In the genomic region with DNA sequence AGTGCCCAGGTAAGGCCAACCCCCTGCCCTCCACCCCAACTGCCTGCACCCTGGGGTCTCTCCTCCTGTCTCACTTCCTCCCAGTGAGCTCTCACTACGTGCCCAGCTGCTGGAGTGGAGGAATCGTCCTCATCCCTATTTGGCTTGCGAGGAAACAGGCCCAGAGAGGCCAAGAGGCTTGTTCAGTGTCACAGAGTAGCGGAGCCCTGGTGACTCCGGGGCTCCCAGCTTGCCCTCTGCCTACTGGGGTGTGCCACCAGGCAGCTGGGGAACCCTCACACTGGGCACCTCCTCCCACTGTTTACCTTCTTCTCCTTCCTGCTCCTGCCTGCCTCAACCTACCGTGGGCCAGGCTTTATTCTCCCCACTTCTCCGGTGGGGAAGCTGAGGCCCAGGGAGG, we compare ENCODE assay signal across 28 cellular contexts. TPM values are rescaled to one million over a fixed set of nuclear protein-coding genes. Genes with fewer than 3 reads are reported as not detected.
DNase-seq lines count a peak whose midpoint lies in the region; ATAC-seq, FAIRE-seq and TF ChIP-seq lines count a peak whose summit lies in the region.
"Had no signal": no experiment of that assay in that cellular context is flagged by ENCODE, and none has a peak within 500 bp of the region (broad histone marks: within the 10 kb centered on the region; RNA-seq: fewer than 3 reads in every experiment).

No MANE protein-coding gene starts in this region.

- H3K14ac ChIP-seq in neuronal stem cell (ENCODE audit: low read length): no peak overlapping the region

- DNase-seq in natural killer cell (no peak), T-helper 17 cell (no peak), neuronal stem cell (ENCODE audit: low spot score) (no peak), NCI-H187 treated with DMSO at 0.1 percent for 48 hours (lab: John Stamatoyannopoulos, UW) (no peak), anterior cingulate cortex (lab: John Stamatoyannopoulos, UW) (no peak), frontal cortex (ENCODE audit: low spot score in 2 of 2) (no peak)
- DNase-seq in natural killer cell treated with Interleukin-12 subunit alpha and Interleukin-12 subunit beta and Interleukin-15 and Interleukin-18, amount 100 ng/mL, for 72 hours (ENCODE audit: low spot score): no peak
- DNase-seq: C1 segment of cervical spinal cord; CD4-positive, alpha-beta memory T cell; COR-L47; DMS 273 treated with DMSO at 0.1 percent for 48 hours; DMS79; EL; GDM1; GOT3; IMR-90; KG1; MG63; NCI-H1105 treated with DMSO at 0.1 percent for 48 hours; NCI-H146; NCI-H2029; NCI-H446 treated with DMSO at 0.1 percent for 48 hours; NCI-H526 treated with DMSO at 0.1 percent for 48 hours; SIG-M5 had no signal

- peak overlapping the region; percentile 40 for H2AK5ac ChIP-seq in neuronal stem cell (ENCODE audit: low read depth, low read length)

- no peaks in the 10 kb centered on the region for H3K9me3 Mint-ChIP-seq in natural killer cell
- H3K9me3 Mint-ChIP-seq in natural killer cell treated with Interleukin-12 subunit alpha and Interleukin-12 subunit beta and Interleukin-15 and Interleukin-18, amount 100 ng/mL, for 72 hours: peaks cover under 1% of the 10 kb centered on the region

- H3K27ac ChIP-seq in neuronal stem cell (replicated peaks; ENCODE audit: low read length): no peak overlapping the region
- H3K27ac ChIP-seq: SK-N-MC had no signal

- no peak overlapping the region for H2AFZ ChIP-seq in neuronal stem cell (ENCODE audit: low read length)

- peaks cover 0 to 3% (median 0%) of the 10 kb centered on the region in 3 experiments for H3K27me3 ChIP-seq in neuronal stem cell (ENCODE audit: control insufficient read depth in 3 of 3, insufficient read depth in 3 of 3, low read depth in 1 of 3, low read length in 3 of 3)
- H3K27me3 ChIP-seq: MG63 had no signal

- H4K91ac ChIP-seq in neuronal stem cell (ENCODE audit: low read depth, low read length, poor library complexity): no peak overlapping the region

- H3K36me3 ChIP-seq in neuronal stem cell (replicated peaks in 1 of 2; ENCODE audit: control insufficient read depth in 2 of 2, insufficient read depth in 2 of 2, low read length in 2 of 2): peaks cover 44 to 76% of the 10 kb centered on the region in 2 donors

- H3K9me3 ChIP-seq in T-helper 17 cell (ENCODE audit: control insufficient read depth, low read length, poor library complexity, severe bottlenecking) (no peaks in the 10 kb centered on the region), neuronal stem cell (replicated peaks in 1 of 2; ENCODE audit: control insufficient read depth in 2 of 2, insufficient read depth in 1 of 2, low read depth in 1 of 2, low read length in 2 of 2) (peaks cover 0 to 6% of the 10 kb centered on the region in 2 donors)
- H3K9me3 ChIP-seq: MG63 had no signal

- H3K4me1 Mint-ChIP-seq in natural killer cell: peaks cover 1 to 4% of the 10 kb centered on the region in 2 donors
- peaks cover 1% of the 10 kb centered on the region in 2 donors for H3K4me1 Mint-ChIP-seq in natural killer cell treated with Interleukin-12 subunit alpha and Interleukin-12 subunit beta and Interleukin-15 and Interleukin-18, amount 100 ng/mL, for 72 hours (ENCODE audit: low read depth in 2 of 2)
- peaks cover 3% of the 10 kb centered on the region for H3K4me1 Mint-ChIP-seq in T-helper 17 cell

- no peak overlapping the region for H2BK120ac ChIP-seq in neuronal stem cell (ENCODE audit: low read depth, low read length)

- H2BK12ac ChIP-seq in neuronal stem cell (ENCODE audit: low read length): no peak overlapping the region

- peaks cover 0 to 11% of the 10 kb centered on the region in 2 donors for H3K4me1 ChIP-seq in neuronal stem cell (ENCODE audit: control insufficient read depth in 2 of 2, insufficient read depth in 1 of 2, low read depth in 1 of 2, low read length in 2 of 2)

- ATAC-seq in natural killer cell: no peak
- no peak for ATAC-seq in natural killer cell treated with Interleukin-12 subunit alpha and Interleukin-12 subunit beta and Interleukin-15 and Interleukin-18, amount 100 ng/mL, for 72 hours
- no peak for ATAC-seq in T-helper 17 cell
- ATAC-seq: HCT116 had no signal

- no peak overlapping the region for H3K23ac ChIP-seq in neuronal stem cell (ENCODE audit: low read depth, low read length, poor library complexity)

- no peak overlapping the region for H3K4ac ChIP-seq in neuronal stem cell (ENCODE audit: low read length)

- no peak for TF ChIP-seq CTCF in natural killer cell (IDR thresholded peaks at IDR 0.05)

- no peaks in the 10 kb centered on the region for H3K27me3 Mint-ChIP-seq in natural killer cell (ENCODE audit: low read depth in 2 of 2)
- no peaks in the 10 kb centered on the region for H3K27me3 Mint-ChIP-seq in natural killer cell treated with Interleukin-12 subunit alpha and Interleukin-12 subunit beta and Interleukin-15 and Interleukin-18, amount 100 ng/mL, for 72 hours
- no peaks in the 10 kb centered on the region for H3K27me3 Mint-ChIP-seq in T-helper 17 cell
- H3K27me3 Mint-ChIP-seq: CD4-positive, alpha-beta memory T cell had no signal

- no peak overlapping the region for H4K8ac ChIP-seq in neuronal stem cell (ENCODE audit: low read depth, low read length)

- peak overlapping the region; percentile 16 to 18 for H3K27ac Mint-ChIP-seq in natural killer cell
- H3K27ac Mint-ChIP-seq in natural killer cell treated with Interleukin-12 subunit alpha and Interleukin-12 subunit beta and Interleukin-15 and Interleukin-18, amount 100 ng/mL, for 72 hours: peak overlapping the region in 1 of 2 donors; percentile 10
- H3K27ac Mint-ChIP-seq in T-helper 17 cell: peak overlapping the region; percentile 53

- WGBS in neuronal stem cell (ENCODE audit: extremely low coverage in 2 of 2, insufficient read length in 2 of 2, insufficient replicate concordance in 1 of 2), 2 donors: no CpG with 5 or more reads among the region's 7 CpGs

- intact Hi-C loops in natural killer cell (cut with micrococcal nuclease): no loop called here

- peak overlapping the region; percentile 23 for H3K4me2 ChIP-seq in neuronal stem cell (ENCODE audit: insufficient read depth, low read length, poor library complexity, severe bottlenecking)

- no peak overlapping the region for H2BK15ac ChIP-seq in neuronal stem cell (ENCODE audit: low read length)

- H3K36me3 Mint-ChIP-seq in natural killer cell (no peaks in the 10 kb centered on the region), T-helper 17 cell (ENCODE audit: low read depth) (no peaks in the 10 kb centered on the region)
- peaks cover 1% of the 10 kb centered on the region for H3K36me3 Mint-ChIP-seq in natural killer cell treated with Interleukin-12 subunit alpha and Interleukin-12 subunit beta and Interleukin-15 and Interleukin-18, amount 100 ng/mL, for 72 hours

- peak overlapping the region; percentile 15 for H3K18ac ChIP-seq in neuronal stem cell (ENCODE audit: low read length)

- FAIRE-seq in frontal cortex (lab: Jason Lieb, UNC): no peak
- FAIRE-seq: GM12878 had no signal

- peak overlapping the region; percentile 60 for H2BK5ac ChIP-seq in neuronal stem cell (ENCODE audit: low read length)

- H3K4me3 Mint-ChIP-seq in natural killer cell: no peak overlapping the region
- H3K4me3 Mint-ChIP-seq in natural killer cell treated with Interleukin-12 subunit alpha and Interleukin-12 subunit beta and Interleukin-15 and Interleukin-18, amount 100 ng/mL, for 72 hours: no peak overlapping the region
- no peak overlapping the region for H3K4me3 Mint-ChIP-seq in T-helper 17 cell
- H3K4me3 Mint-ChIP-seq: CD4-positive, alpha-beta memory T cell had no signal

- H3K79me1 ChIP-seq in neuronal stem cell (ENCODE audit: low read depth, low read length): peaks cover 5% of the 10 kb centered on the region

- no peak overlapping the region for H3K4me3 ChIP-seq in neuronal stem cell (ENCODE audit: low read length in 2 of 2)
- H3K4me3 ChIP-seq: GM12878, MG63, SK-N-MC had no signal

- no peak overlapping the region for H3K9ac ChIP-seq in neuronal stem cell (ENCODE audit: low read depth, low read length, poor library complexity)

RNA-seq across cellular contexts. Expression of a gene that starts 5.6 kb away (rescaled TPM):
- total RNA-seq in natural killer cell (10 to 100 TPM; 20.5 to 27.8 (median 27.4) TPM), T-helper 17 cell (10 to 100 TPM in 1 of 2 donors, 1 to 10 TPM in 1; 8.7 to 10.5 TPM), frontal cortex (11.8 TPM)
- 10 to 100 TPM; 15.2 to 24.1 TPM for total RNA-seq in natural killer cell treated with Interleukin-12 subunit alpha and Interleukin-12 subunit beta and Interleukin-15 and Interleukin-18, amount 100 ng/mL, for 72 hours
- polyA plus RNA-seq in neuronal stem cell (2013, experiment 1 of 2): 32.4 TPM
- polyA plus RNA-seq in neuronal stem cell (2013, experiment 2 of 2): 32.9 TPM

RNA-seq across cellular contexts. Expression of a gene that starts 17.8 kb away (rescaled TPM):
- total RNA-seq in natural killer cell: 1 to 10 TPM; 2.9 to 9.9 (median 6.2) TPM
- total RNA-seq in natural killer cell treated with Interleukin-12 subunit alpha and Interleukin-12 subunit beta and Interleukin-15 and Interleukin-18, amount 100 ng/mL, for 72 hours: 10 to 100 TPM in 1 of 2 donors, 1 to 10 TPM in 1; 2.7 to 12.0 TPM
- 1 to 10 TPM; 1.6 to 2.2 TPM for total RNA-seq in T-helper 17 cell
- polyA plus RNA-seq in neuronal stem cell (2013, experiment 1 of 2): 0.15 TPM
- 0.14 TPM for polyA plus RNA-seq in neuronal stem cell (2013, experiment 2 of 2)
- total RNA-seq in frontal cortex: 0.82 TPM
- total RNA-seq: A673 had no signal

RNA-seq across cellular contexts. Expression of a gene that starts 41.0 kb away (rescaled TPM):
- total RNA-seq in natural killer cell: 10 to 100 TPM; 13.4 to 21.3 (median 19.8) TPM
- 10 to 100 TPM; 48.4 to 60.0 TPM for total RNA-seq in natural killer cell treated with Interleukin-12 subunit alpha and Interleukin-12 subunit beta and Interleukin-15 and Interleukin-18, amount 100 ng/mL, for 72 hours
- total RNA-seq in T-helper 17 cell: 10 to 100 TPM; 22.9 to 24.3 TPM
- polyA plus RNA-seq in neuronal stem cell (2013, experiment 1 of 2): 119 TPM
- 114 TPM for polyA plus RNA-seq in neuronal stem cell (2013, experiment 2 of 2)
- 18.8 TPM for total RNA-seq in frontal cortex
